In genomic region chr13:68984688-68985319, GRCh38 we compare ENCODE assay signal across 1 cellular context.
TF ChIP-seq lines count a peak whose summit lies in the region.

No MANE protein-coding gene starts in this region.

TF ChIP-seq in K562, 482 proteins besides CTCF, POLR2A, EP300 and RAD21 (continued from another document and continues in another):
- TF ChIP-seq, protein P1, sequence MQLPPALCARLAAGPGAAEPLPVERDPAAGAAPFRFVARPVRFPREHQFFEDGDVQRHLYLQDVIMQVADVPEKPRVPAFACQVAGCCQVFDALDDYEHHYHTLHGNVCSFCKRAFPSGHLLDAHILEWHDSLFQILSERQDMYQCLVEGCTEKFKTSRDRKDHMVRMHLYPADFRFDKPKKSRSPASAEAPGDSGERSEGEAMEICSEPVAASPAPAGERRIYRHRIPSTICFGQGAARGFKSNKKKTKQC (CRISPR knock-in tag; IDR thresholded peaks at IDR 0.05): no peak
- TF ChIP-seq ZFP91 (CRISPR knock-in tag; IDR thresholded peaks at IDR 0.05) (no peak), ZZZ3 (IDR thresholded peaks at IDR 0.05) (no peak), CUX1 (CRISPR knock-in tag; IDR thresholded peaks at IDR 0.05) (no peak), MCM5 (IDR thresholded peaks at IDR 0.05; ENCODE audit: low read depth) (no peak), CHCHD3 (CRISPR knock-in tag; IDR thresholded peaks at IDR 0.05) (no peak), ARID2 (IDR thresholded peaks at IDR 0.05) (no peak), ZNF655 (CRISPR knock-in tag; IDR thresholded peaks at IDR 0.05) (no peak), FOXK1 (CRISPR knock-in tag; IDR thresholded peaks at IDR 0.05; ENCODE audit: borderline replicate concordance) (no peak), NFRKB (IDR thresholded peaks at IDR 0.05; ENCODE audit: low read depth) (no peak), RAD51 (IDR thresholded peaks at IDR 0.05; ENCODE audit: borderline replicate concordance, low read depth) (no peak), NBN (IDR thresholded peaks at IDR 0.05; ENCODE audit: low read depth) (no peak), SMARCC2 (IDR thresholded peaks at IDR 0.05; ENCODE audit: low read depth) (no peak), ZNF217 (CRISPR knock-in tag; IDR thresholded peaks at IDR 0.05) (no peak), RBM22 (IDR thresholded peaks at IDR 0.05; ENCODE audit: low read depth, low read length, poor library complexity, severe bottlenecking) (no peak), IFI16 (CRISPR knock-in tag; IDR thresholded peaks at IDR 0.05) (no peak), ETV1 (tag; conservative IDR thresholded peaks at IDR 0.05; ENCODE audit: low read depth) (no peak), TBP (optimal IDR thresholded peaks at IDR 0.05; ENCODE audit: low read depth, low read length) (no peak), ZNF707 (CRISPR knock-in tag; conservative IDR thresholded peaks at IDR 0.05) (no peak), NFE2 (IDR thresholded peaks at IDR 0.05; ENCODE audit: low read depth) (no peak), GTF2F1 (IDR thresholded peaks at IDR 0.05; ENCODE audit: low read depth, low read length) (no peak), C11orf30 (IDR thresholded peaks at IDR 0.05; ENCODE audit: low read depth) (no peak), E2F3 (CRISPR knock-in tag; IDR thresholded peaks at IDR 0.05) (no peak), ZNF23 (CRISPR knock-in tag; IDR thresholded peaks at IDR 0.05) (no peak)
- TF ChIP-seq, protein P2, sequence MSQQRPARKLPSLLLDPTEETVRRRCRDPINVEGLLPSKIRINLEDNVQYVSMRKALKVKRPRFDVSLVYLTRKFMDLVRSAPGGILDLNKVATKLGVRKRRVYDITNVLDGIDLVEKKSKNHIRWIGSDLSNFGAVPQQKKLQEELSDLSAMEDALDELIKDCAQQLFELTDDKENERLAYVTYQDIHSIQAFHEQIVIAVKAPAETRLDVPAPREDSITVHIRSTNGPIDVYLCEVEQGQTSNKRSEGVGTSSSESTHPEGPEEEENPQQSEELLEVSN (IDR thresholded peaks at IDR 0.05; ENCODE audit: borderline replicate concordance in 1 of 2, extremely low read depth in 1 of 2, insufficient read depth in 1 of 2, insufficient read length in 1 of 2, low read depth in 1 of 2, low read length in 1 of 2, poor library complexity in 1 of 2, severe bottlenecking in 1 of 2): peak; percentile 36 to 82
- TF ChIP-seq, protein P3, sequence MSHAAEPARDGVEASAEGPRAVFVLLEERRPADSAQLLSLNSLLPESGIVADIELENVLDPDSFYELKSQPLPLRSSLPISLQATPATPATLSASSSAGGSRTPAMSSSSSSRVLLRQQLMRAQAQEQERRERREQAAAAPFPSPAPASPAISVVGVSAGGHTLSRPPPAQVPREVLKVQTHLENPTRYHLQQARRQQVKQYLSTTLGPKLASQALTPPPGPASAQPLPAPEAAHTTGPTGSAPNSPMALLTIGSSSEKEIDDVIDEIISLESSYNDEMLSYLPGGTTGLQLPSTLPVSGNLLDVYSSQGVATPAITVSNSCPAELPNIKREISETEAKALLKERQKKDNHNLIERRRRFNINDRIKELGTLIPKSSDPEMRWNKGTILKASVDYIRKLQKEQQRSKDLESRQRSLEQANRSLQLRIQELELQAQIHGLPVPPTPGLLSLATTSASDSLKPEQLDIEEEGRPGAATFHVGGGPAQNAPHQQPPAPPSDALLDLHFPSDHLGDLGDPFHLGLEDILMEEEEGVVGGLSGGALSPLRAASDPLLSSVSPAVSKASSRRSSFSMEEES (CRISPR knock-in tag; IDR thresholded peaks at IDR 0.05): no peak
- TF ChIP-seq, protein P4, sequence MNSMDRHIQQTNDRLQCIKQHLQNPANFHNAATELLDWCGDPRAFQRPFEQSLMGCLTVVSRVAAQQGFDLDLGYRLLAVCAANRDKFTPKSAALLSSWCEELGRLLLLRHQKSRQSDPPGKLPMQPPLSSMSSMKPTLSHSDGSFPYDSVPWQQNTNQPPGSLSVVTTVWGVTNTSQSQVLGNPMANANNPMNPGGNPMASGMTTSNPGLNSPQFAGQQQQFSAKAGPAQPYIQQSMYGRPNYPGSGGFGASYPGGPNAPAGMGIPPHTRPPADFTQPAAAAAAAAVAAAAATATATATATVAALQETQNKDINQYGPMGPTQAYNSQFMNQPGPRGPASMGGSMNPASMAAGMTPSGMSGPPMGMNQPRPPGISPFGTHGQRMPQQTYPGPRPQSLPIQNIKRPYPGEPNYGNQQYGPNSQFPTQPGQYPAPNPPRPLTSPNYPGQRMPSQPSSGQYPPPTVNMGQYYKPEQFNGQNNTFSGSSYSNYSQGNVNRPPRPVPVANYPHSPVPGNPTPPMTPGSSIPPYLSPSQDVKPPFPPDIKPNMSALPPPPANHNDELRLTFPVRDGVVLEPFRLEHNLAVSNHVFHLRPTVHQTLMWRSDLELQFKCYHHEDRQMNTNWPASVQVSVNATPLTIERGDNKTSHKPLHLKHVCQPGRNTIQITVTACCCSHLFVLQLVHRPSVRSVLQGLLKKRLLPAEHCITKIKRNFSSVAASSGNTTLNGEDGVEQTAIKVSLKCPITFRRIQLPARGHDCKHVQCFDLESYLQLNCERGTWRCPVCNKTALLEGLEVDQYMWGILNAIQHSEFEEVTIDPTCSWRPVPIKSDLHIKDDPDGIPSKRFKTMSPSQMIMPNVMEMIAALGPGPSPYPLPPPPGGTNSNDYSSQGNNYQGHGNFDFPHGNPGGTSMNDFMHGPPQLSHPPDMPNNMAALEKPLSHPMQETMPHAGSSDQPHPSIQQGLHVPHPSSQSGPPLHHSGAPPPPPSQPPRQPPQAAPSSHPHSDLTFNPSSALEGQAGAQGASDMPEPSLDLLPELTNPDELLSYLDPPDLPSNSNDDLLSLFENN (IDR thresholded peaks at IDR 0.05; ENCODE audit: low read depth in 2 of 2, low read length in 2 of 2): no peak
- TF ChIP-seq, protein P5, sequence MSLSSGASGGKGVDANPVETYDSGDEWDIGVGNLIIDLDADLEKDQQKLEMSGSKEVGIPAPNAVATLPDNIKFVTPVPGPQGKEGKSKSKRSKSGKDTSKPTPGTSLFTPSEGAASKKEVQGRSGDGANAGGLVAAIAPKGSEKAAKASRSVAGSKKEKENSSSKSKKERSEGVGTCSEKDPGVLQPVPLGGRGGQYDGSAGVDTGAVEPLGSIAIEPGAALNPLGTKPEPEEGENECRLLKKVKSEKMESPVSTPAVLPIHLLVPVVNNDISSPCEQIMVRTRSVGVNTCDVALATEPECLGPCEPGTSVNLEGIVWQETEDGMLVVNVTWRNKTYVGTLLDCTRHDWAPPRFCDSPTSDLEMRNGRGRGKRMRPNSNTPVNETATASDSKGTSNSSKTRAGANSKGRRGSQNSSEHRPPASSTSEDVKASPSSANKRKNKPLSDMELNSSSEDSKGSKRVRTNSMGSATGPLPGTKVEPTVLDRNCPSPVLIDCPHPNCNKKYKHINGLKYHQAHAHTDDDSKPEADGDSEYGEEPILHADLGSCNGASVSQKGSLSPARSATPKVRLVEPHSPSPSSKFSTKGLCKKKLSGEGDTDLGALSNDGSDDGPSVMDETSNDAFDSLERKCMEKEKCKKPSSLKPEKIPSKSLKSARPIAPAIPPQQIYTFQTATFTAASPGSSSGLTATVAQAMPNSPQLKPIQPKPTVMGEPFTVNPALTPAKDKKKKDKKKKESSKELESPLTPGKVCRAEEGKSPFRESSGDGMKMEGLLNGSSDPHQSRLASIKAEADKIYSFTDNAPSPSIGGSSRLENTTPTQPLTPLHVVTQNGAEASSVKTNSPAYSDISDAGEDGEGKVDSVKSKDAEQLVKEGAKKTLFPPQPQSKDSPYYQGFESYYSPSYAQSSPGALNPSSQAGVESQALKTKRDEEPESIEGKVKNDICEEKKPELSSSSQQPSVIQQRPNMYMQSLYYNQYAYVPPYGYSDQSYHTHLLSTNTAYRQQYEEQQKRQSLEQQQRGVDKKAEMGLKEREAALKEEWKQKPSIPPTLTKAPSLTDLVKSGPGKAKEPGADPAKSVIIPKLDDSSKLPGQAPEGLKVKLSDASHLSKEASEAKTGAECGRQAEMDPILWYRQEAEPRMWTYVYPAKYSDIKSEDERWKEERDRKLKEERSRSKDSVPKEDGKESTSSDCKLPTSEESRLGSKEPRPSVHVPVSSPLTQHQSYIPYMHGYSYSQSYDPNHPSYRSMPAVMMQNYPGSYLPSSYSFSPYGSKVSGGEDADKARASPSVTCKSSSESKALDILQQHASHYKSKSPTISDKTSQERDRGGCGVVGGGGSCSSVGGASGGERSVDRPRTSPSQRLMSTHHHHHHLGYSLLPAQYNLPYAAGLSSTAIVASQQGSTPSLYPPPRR (CRISPR knock-in tag; IDR thresholded peaks at IDR 0.05; ENCODE audit: borderline replicate concordance): no peak
- TF ChIP-seq, protein P6, sequence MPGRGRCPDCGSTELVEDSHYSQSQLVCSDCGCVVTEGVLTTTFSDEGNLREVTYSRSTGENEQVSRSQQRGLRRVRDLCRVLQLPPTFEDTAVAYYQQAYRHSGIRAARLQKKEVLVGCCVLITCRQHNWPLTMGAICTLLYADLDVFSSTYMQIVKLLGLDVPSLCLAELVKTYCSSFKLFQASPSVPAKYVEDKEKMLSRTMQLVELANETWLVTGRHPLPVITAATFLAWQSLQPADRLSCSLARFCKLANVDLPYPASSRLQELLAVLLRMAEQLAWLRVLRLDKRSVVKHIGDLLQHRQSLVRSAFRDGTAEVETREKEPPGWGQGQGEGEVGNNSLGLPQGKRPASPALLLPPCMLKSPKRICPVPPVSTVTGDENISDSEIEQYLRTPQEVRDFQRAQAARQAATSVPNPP (IDR thresholded peaks at IDR 0.05; ENCODE audit: borderline replicate concordance, insufficient read depth, insufficient read length): no peak
- TF ChIP-seq, protein P7, sequence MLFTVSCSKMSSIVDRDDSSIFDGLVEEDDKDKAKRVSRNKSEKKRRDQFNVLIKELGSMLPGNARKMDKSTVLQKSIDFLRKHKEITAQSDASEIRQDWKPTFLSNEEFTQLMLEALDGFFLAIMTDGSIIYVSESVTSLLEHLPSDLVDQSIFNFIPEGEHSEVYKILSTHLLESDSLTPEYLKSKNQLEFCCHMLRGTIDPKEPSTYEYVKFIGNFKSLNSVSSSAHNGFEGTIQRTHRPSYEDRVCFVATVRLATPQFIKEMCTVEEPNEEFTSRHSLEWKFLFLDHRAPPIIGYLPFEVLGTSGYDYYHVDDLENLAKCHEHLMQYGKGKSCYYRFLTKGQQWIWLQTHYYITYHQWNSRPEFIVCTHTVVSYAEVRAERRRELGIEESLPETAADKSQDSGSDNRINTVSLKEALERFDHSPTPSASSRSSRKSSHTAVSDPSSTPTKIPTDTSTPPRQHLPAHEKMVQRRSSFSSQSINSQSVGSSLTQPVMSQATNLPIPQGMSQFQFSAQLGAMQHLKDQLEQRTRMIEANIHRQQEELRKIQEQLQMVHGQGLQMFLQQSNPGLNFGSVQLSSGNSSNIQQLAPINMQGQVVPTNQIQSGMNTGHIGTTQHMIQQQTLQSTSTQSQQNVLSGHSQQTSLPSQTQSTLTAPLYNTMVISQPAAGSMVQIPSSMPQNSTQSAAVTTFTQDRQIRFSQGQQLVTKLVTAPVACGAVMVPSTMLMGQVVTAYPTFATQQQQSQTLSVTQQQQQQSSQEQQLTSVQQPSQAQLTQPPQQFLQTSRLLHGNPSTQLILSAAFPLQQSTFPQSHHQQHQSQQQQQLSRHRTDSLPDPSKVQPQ (CRISPR knock-in tag; IDR thresholded peaks at IDR 0.05; ENCODE audit: borderline replicate concordance): no peak
